ENCODE assay signal across 9 cellular contexts in genomic region chr14:68089146-68089715, GRCh38.
DNase-seq lines count a peak whose midpoint lies in the region; ATAC-seq and TF ChIP-seq lines count a peak whose summit lies in the region.
"Had no signal": no experiment of that assay in that cellular context is flagged by ENCODE, and none has a peak within 500 bp of the region (broad histone marks: within the 10 kb centered on the region; RNA-seq: fewer than 3 reads in every experiment).

No MANE protein-coding gene starts in this region.

- DNase-seq in GM23248 (peak; percentile 8), NCI-H345 treated with DMSO at 0.1 percent for 48 hours (lab: John Stamatoyannopoulos, UW; ENCODE audit: unreplicated experiment) (peak; percentile 96), epithelial cell of esophagus (ENCODE audit: low read depth) (peak; percentile 47), retina (peak; percentile 64), HCEC 1CT (no peak), NCI-H226 (no peak), ascending aorta (ENCODE audit: low spot score in 2 of 2) (no peak)
- DNase-seq: left ventricle myocardium superior had no signal

- H3K27me3 ChIP-seq in GM23248 (replicated peaks; ENCODE audit: insufficient read depth) (no peaks in the 10 kb centered on the region), ascending aorta (no peaks in the 10 kb centered on the region)

- intact Hi-C loops in ascending aorta (cut with DNase I) = no loop called here

- 81 to 83% methylated on average over 5 of the region's 5 CpGs for WGBS in GM23248 (ENCODE audit: low coverage in 1 of 2, low lambda C conversion rate in 2 of 2, missing lambda C conversion rate in 2 of 2), 2 experiments

- no peaks in the 10 kb centered on the region for H3K79me2 ChIP-seq in GM23248 (ENCODE audit: insufficient read depth)

- H2AFZ ChIP-seq in GM23248 = peak overlapping the region; percentile 48; the same call in 1 of the 2 replicates

- no peaks in the 10 kb centered on the region for H3F3A ChIP-seq in GM23248 (ENCODE audit: insufficient read depth)

- H3K36me3 ChIP-seq in GM23248 (ENCODE audit: low read depth) (no peaks in the 10 kb centered on the region), ascending aorta (no peaks in the 10 kb centered on the region)

- in situ Hi-C loops in GM23248 (cut with MboI) = no loop called here

- H3K4me1 ChIP-seq in GM23248 (ENCODE audit: insufficient read depth) (peaks cover 6% of the 10 kb centered on the region; the same call in 1 of the 2 replicates), ascending aorta (peaks cover 0 to 3% of the 10 kb centered on the region in 2 donors)

- no peak for TF ChIP-seq CTCF in epithelial cell of esophagus (IDR thresholded peaks at IDR 0.05; ENCODE audit: insufficient read depth, low read depth, low read length, missing control alignments)
- no peak for TF ChIP-seq CTCF in ascending aorta (IDR thresholded peaks at IDR 0.05)

- H3K9ac ChIP-seq in GM23248 = no peak overlapping the region

- no peak overlapping the region for H3K4me2 ChIP-seq in GM23248 (ENCODE audit: unreplicated experiment)

- ATAC-seq in GM18520 (IDR thresholded peaks at IDR 0.05; ENCODE audit: unreplicated experiment) = no peak
- ATAC-seq: left ventricle myocardium superior had no signal

- H3K9me3 ChIP-seq in GM23248 (ENCODE audit: low read depth) (no peaks in the 10 kb centered on the region), ascending aorta (no peaks in the 10 kb centered on the region)

- no peak overlapping the region for H3K27ac ChIP-seq in GM23248
- no peak overlapping the region for H3K27ac ChIP-seq in ascending aorta

- H3K4me3 ChIP-seq in GM23248 = no peak overlapping the region
- no peak overlapping the region for H3K4me3 ChIP-seq in epithelial cell of esophagus (ENCODE audit: low read length)
- H3K4me3 ChIP-seq in ascending aorta = no peak overlapping the region

- no peaks in the 10 kb centered on the region for H4K20me1 ChIP-seq in GM23248 (ENCODE audit: insufficient read depth)

- no peaks in the 10 kb centered on the region for H3K9me2 ChIP-seq in GM23248 (ENCODE audit: insufficient read depth)

Comparison
In these comparisons a context has a peak if more than half of its experiments do, and no peak if none do; other contexts are left out.
1. DNase-seq: peak in GM23248 (single experiment), NCI-H345 treated with DMSO at 0.1 percent for 48 hours (single experiment), epithelial cell of esophagus (single experiment) and retina (single experiment); none in HCEC 1CT (single experiment), NCI-H226 (single experiment) and ascending aorta (0 of 2).